In the genomic region with DNA sequence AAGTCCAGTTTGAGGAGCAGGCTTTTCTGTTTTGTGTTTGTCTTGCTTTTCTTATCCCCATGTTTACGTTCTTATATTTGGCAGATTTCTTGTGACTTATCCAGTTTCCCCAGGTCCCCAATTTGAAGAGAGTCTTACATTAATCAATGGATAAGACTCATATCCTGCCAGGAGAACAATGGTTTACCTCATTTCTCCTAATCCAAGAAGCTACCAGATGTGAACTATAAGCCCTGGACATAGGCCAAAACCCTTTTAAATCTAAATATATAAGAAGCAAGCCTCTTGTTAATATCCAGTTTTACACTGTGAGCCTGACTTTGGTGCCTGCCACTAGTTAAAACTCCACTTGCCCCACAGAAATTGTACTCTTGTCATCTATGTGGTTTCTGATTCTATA, we compare ENCODE assay signal across 1 cellular context.
TF ChIP-seq lines count a peak whose summit lies in the region.

No MANE protein-coding gene starts in this region.

TF ChIP-seq in IMR-90, 13 proteins besides CTCF, POLR2A, EP300 and RAD21 (continued from another document):
- TF ChIP-seq, protein P1, sequence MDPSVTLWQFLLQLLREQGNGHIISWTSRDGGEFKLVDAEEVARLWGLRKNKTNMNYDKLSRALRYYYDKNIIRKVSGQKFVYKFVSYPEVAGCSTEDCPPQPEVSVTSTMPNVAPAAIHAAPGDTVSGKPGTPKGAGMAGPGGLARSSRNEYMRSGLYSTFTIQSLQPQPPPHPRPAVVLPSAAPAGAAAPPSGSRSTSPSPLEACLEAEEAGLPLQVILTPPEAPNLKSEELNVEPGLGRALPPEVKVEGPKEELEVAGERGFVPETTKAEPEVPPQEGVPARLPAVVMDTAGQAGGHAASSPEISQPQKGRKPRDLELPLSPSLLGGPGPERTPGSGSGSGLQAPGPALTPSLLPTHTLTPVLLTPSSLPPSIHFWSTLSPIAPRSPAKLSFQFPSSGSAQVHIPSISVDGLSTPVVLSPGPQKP (IDR thresholded peaks at IDR 0.05; ENCODE audit: borderline replicate concordance, low read depth, low read length), result no peak
- no peak for TF ChIP-seq MAZ (IDR thresholded peaks at IDR 0.05; ENCODE audit: borderline replicate concordance, low read depth, low read length)
